8 cellular contexts compared by ENCODE assay signal in the genomic region with DNA sequence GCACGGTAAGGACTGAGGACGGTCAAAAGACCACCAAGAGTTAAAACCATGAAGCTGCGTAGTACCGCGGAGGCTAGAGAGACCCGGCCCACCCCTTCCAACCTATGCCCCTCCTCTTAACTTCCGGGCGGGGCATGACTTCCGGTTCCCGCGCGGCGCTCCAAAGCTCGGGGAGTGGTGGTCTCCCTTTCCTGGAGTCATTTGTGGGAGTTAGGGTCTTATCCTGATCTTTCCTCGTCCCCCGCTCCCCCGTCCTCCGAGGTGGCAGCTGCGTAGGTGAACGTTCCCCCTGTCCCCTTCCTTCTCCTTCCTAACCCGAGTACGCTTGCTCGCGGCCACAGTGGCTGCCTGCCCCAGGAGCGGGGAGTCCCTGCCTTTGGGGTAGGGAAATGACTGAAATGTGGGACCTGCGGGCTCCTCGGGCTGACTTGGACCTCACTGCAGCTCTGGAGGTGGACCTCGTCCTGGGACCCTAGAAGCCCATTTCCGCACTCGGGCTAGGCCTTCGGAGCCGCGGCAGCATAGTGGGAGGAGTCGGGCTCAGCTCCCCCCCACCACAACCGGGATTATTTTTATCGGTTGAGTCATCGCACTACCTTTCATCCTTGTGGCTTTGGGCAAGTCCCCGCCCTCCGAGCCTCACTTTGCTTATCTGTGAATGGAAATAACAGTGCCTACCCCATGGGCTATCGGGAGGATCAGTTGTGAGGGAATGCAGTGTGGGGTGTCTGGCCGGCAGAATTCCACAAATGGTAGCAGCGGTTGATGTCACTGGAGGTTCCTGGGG. TPM values are rescaled to one million over a fixed set of nuclear protein-coding genes. Genes with fewer than 3 reads are reported as not detected.
A peak's percentile ranks its signal among the peaks of the same experiment; 100 is the strongest.
DNase-seq lines count a peak whose midpoint lies in the region; FAIRE-seq and TF ChIP-seq lines count a peak whose summit lies in the region.

No MANE protein-coding gene starts in this region.

- TF ChIP-seq CTCF in HFF-Myc (IDR thresholded peaks at IDR 0.05; ENCODE audit: low read depth, low read length, missing control alignments) (no peak), neutrophil (IDR thresholded peaks at IDR 0.05) (no peak)

- H3K27ac ChIP-seq in SJSA1 (peak overlapping the region; percentile 100), neutrophil (peak overlapping the region; percentile 88), subcutaneous abdominal adipose tissue (ENCODE audit: low read depth, low read length) (peak overlapping the region; percentile 100)

- H3K9me3 ChIP-seq in SJSA1 (replicated peaks): no peaks in the 10 kb centered on the region
- H3K9me3 ChIP-seq in neutrophil: no peaks in the 10 kb centered on the region
- no peaks in the 10 kb centered on the region for H3K9me3 ChIP-seq in subcutaneous abdominal adipose tissue (ENCODE audit: control insufficient read depth in 5 of 5, low read length in 5 of 5)

- no peak for FAIRE-seq in frontal cortex (lab: Jason Lieb, UNC)

- peaks cover 20% of the 10 kb centered on the region for H3K4me1 ChIP-seq in SJSA1 (replicated peaks)
- peaks cover 29 to 30% of the 10 kb centered on the region in 2 experiments for H3K4me1 ChIP-seq in neutrophil (ENCODE audit: control insufficient read depth in 1 of 2, insufficient read depth in 1 of 2, low read depth in 1 of 2, low read length in 1 of 2)
- peaks cover 0 to 26% (median 21%) of the 10 kb centered on the region in 5 donors for H3K4me1 ChIP-seq in subcutaneous abdominal adipose tissue (ENCODE audit: control insufficient read depth in 5 of 5, insufficient read depth in 5 of 5, low read length in 5 of 5)

- DNase-seq in GM03348 (ENCODE audit: low spot score) (peak; percentile 93), HFF-Myc (ENCODE audit: extremely low read depth, low read depth) (peak; percentile 63), NAMALWA (ENCODE audit: low spot score) (peak; percentile 96), SJSA1 (ENCODE audit: low read depth in 1 of 2, low spot score in 2 of 2) (peak; percentile 93 to 95), frontal cortex (ENCODE audit: low spot score in 2 of 2) (peak; percentile 67 to 80)
- peak; percentile 91 for DNase-seq in activated naive CD4-positive, alpha-beta T cell treated with Interleukin-2 at 50 U/mL for 16 hours

- H3K4me3 ChIP-seq in HFF-Myc (replicated peaks; ENCODE audit: low read depth, low read length) (peak overlapping the region; percentile 95), SJSA1 (peak overlapping the region; percentile 91), neutrophil (ENCODE audit: low read depth in 1 of 2, low read length in 1 of 2) (peak overlapping the region; percentile 91 to 92), subcutaneous abdominal adipose tissue (ENCODE audit: low read depth in 1 of 5, low read length in 5 of 5) (peak overlapping the region; percentile 91 to 99 (median 98))

- peak overlapping the region; percentile 99 to 100 (median 100) for H3K9ac ChIP-seq in subcutaneous abdominal adipose tissue (ENCODE audit: low read length in 5 of 5)

- peaks cover 7% of the 10 kb centered on the region for H3K36me3 ChIP-seq in SJSA1
- no peaks in the 10 kb centered on the region for H3K36me3 ChIP-seq in neutrophil
- peaks cover 0 to 4% (median 2%) of the 10 kb centered on the region in 5 donors for H3K36me3 ChIP-seq in subcutaneous abdominal adipose tissue (ENCODE audit: control insufficient read depth in 5 of 5, insufficient read depth in 5 of 5, low read length in 5 of 5)

- no peaks in the 10 kb centered on the region for H3K27me3 ChIP-seq in SJSA1 (replicated peaks)
- H3K27me3 ChIP-seq in neutrophil: no peaks in the 10 kb centered on the region
- no peaks in the 10 kb centered on the region for H3K27me3 ChIP-seq in subcutaneous abdominal adipose tissue (ENCODE audit: control insufficient read depth in 5 of 5, insufficient read depth in 4 of 5, low read length in 5 of 5)

RNA-seq across cellular contexts. Expression of a gene that starts 24.1 kb away (rescaled TPM):
- total RNA-seq in SJSA1 (2014; rRNA removed; shearing (Covaris generic)): not detected in 2 replicates
- not detected for total RNA-seq in frontal cortex

RNA-seq across cellular contexts. Expression of a gene that starts 26.9 kb away (rescaled TPM):
- total RNA-seq in SJSA1 (2014; rRNA removed; shearing (Covaris generic)): 411 and 448 TPM in 2 replicates
- total RNA-seq in frontal cortex: 468 TPM

RNA-seq across cellular contexts. Expression of a gene that starts 48.7 kb away (rescaled TPM):
- not detected in 2 replicates for total RNA-seq in SJSA1 (2014; rRNA removed; shearing (Covaris generic))
- total RNA-seq in frontal cortex: not detected

Comparison
In these comparisons a context has a peak if more than half of its experiments do, and no peak if none do; other contexts are left out.
1. Peak in every context shown above with its lines: DNase-seq, H3K4me3 ChIP-seq and H3K27ac ChIP-seq.